8 cellular contexts compared by ENCODE assay signal in genomic region chr12:14417717-14418116, GRCh38. TPM values are rescaled to one million over a fixed set of nuclear protein-coding genes. Genes with fewer than 3 reads are reported as not detected.
A peak's percentile ranks its signal among the peaks of the same experiment; 100 is the strongest.
DNase-seq lines count a peak whose midpoint lies in the region; ATAC-seq and TF ChIP-seq lines count a peak whose summit lies in the region.

No MANE protein-coding gene starts in this region.

- TF ChIP-seq POLR2A in NB4 (IDR thresholded peaks at IDR 0.05; ENCODE audit: extremely low read depth, insufficient read length) = no peak

- DNase-seq in DMS 273 treated with DMSO at 0.1 percent for 48 hours (lab: John Stamatoyannopoulos, UW) (peak; percentile 25), NB4 (ENCODE audit: low read depth) (peak; percentile 49), activated T-cell treated with anti-CD3 and anti-CD28 coated beads for 24 hours (ENCODE audit: low read depth) (peak; percentile 42), epithelial cell of proximal tubule (ENCODE audit: low read depth) (peak; percentile 70), middle frontal gyrus (ENCODE audit: extremely low spot score, low spot score) (peak; percentile 60)
- DNase-seq in stimulated activated CD8-positive, alpha-beta memory T cell treated with anti-CD3 and anti-CD28 coated beads, Interleukin-7, amount 100 ng/mL, for 1 hour (ENCODE audit: low read depth in 2 of 2) = peak; percentile 23 to 32

- ATAC-seq in HG02623 (IDR thresholded peaks at IDR 0.05; ENCODE audit: unreplicated experiment) (no peak), HG02870 (IDR thresholded peaks at IDR 0.05; ENCODE audit: unreplicated experiment) (no peak)

- H3K4me3 ChIP-seq in NB4 (ENCODE audit: low read depth, low read length) = no peak overlapping the region
- H3K4me3 ChIP-seq in epithelial cell of proximal tubule (ENCODE audit: low read depth, low read length) = peak overlapping the region; percentile 19

- TF ChIP-seq CTCF in NB4 (IDR thresholded peaks at IDR 0.05; ENCODE audit: low read depth, low read length) (no peak), epithelial cell of proximal tubule (conservative IDR thresholded peaks at IDR 0.05; ENCODE audit: low read depth, low read length) (no peak)

RNA-seq across cellular contexts. Expression of gene ATF7IP, which starts 52.2 kb away (rescaled TPM):
- total RNA-seq in epithelial cell of proximal tubule = 11.9 and 21.3 TPM in 2 replicates
